In genomic region chr11:128949791-128950454, GRCh38 we compare ENCODE assay signal across 1 cellular context.
TF ChIP-seq lines count a peak whose summit lies in the region.

No MANE protein-coding gene starts in this region.

TF ChIP-seq in neural cell, 6 proteins besides CTCF, POLR2A, EP300 and RAD21 (continued from another document):
- no peak for TF ChIP-seq REST (IDR thresholded peaks at IDR 0.05; ENCODE audit: borderline replicate concordance)
